In the genomic region with DNA sequence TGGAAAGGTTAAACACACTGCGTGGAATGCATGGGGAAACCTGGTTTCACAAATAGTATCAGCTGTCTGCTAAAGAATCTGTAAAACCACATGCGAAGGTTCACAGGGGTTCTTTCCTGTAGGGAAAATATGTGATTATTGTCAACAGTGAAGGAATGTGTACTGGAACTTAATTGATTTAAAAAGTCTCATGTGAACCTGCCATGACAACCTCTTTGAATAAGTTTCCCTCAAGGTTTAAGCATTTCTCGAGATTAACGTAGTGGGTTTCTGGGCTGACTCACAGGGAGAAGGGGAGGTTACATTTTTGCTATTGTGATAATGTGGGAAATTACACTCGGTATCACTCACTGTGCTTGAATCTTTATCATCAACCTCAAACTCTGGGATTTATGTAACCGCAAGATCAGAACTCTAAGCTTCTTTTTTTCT, we compare ENCODE assay signal across 1 cellular context.
TF ChIP-seq lines count a peak whose summit lies in the region.

No MANE protein-coding gene starts in this region.

TF ChIP-seq in IMR-90, 13 proteins besides CTCF, POLR2A, EP300 and RAD21:
- peak; percentile 67 for TF ChIP-seq FOS (IDR thresholded peaks at IDR 0.05; ENCODE audit: low read depth, low read length)
- no peak for TF ChIP-seq SMC3 (IDR thresholded peaks at IDR 0.05; ENCODE audit: low read depth, low read length)
